Comparison of ENCODE assay signal across 2 cellular contexts in the genomic region with DNA sequence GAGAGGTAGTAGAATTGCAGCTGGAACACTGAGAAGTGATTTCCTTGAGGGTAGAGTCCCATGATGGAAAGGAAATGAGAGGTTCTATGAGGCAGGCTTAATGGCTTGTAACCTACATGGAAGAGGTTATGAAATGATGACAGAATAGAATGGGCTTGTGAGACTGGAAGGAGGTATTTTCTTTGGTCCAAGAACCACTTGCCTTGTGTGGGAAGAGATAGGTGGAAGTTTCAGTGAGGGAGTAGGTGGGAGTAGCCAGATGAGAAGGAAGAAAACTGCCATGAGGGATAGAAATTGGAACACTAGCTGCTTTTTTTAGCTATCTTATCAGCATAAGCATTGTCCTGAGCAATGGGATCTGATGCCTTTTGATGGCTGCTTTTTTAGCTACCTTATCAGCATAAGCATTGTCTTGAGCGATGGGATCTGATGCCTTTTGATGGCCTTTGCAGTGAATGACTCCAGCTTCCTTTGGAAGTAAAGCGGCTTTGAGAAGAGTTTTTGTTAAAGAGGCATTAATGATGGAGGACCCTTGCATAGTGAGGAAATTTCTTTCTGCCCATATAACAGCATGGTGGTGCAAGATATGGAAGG.
TF ChIP-seq lines count a peak whose summit lies in the region.

No MANE protein-coding gene starts in this region.

TF ChIP-seq in GM23338, 12 proteins besides CTCF, POLR2A, EP300 and RAD21:
- TF ChIP-seq NANOG (IDR thresholded peaks at IDR 0.05; ENCODE audit: borderline replicate concordance), result peak; percentile 96
- TF ChIP-seq, protein P1, sequence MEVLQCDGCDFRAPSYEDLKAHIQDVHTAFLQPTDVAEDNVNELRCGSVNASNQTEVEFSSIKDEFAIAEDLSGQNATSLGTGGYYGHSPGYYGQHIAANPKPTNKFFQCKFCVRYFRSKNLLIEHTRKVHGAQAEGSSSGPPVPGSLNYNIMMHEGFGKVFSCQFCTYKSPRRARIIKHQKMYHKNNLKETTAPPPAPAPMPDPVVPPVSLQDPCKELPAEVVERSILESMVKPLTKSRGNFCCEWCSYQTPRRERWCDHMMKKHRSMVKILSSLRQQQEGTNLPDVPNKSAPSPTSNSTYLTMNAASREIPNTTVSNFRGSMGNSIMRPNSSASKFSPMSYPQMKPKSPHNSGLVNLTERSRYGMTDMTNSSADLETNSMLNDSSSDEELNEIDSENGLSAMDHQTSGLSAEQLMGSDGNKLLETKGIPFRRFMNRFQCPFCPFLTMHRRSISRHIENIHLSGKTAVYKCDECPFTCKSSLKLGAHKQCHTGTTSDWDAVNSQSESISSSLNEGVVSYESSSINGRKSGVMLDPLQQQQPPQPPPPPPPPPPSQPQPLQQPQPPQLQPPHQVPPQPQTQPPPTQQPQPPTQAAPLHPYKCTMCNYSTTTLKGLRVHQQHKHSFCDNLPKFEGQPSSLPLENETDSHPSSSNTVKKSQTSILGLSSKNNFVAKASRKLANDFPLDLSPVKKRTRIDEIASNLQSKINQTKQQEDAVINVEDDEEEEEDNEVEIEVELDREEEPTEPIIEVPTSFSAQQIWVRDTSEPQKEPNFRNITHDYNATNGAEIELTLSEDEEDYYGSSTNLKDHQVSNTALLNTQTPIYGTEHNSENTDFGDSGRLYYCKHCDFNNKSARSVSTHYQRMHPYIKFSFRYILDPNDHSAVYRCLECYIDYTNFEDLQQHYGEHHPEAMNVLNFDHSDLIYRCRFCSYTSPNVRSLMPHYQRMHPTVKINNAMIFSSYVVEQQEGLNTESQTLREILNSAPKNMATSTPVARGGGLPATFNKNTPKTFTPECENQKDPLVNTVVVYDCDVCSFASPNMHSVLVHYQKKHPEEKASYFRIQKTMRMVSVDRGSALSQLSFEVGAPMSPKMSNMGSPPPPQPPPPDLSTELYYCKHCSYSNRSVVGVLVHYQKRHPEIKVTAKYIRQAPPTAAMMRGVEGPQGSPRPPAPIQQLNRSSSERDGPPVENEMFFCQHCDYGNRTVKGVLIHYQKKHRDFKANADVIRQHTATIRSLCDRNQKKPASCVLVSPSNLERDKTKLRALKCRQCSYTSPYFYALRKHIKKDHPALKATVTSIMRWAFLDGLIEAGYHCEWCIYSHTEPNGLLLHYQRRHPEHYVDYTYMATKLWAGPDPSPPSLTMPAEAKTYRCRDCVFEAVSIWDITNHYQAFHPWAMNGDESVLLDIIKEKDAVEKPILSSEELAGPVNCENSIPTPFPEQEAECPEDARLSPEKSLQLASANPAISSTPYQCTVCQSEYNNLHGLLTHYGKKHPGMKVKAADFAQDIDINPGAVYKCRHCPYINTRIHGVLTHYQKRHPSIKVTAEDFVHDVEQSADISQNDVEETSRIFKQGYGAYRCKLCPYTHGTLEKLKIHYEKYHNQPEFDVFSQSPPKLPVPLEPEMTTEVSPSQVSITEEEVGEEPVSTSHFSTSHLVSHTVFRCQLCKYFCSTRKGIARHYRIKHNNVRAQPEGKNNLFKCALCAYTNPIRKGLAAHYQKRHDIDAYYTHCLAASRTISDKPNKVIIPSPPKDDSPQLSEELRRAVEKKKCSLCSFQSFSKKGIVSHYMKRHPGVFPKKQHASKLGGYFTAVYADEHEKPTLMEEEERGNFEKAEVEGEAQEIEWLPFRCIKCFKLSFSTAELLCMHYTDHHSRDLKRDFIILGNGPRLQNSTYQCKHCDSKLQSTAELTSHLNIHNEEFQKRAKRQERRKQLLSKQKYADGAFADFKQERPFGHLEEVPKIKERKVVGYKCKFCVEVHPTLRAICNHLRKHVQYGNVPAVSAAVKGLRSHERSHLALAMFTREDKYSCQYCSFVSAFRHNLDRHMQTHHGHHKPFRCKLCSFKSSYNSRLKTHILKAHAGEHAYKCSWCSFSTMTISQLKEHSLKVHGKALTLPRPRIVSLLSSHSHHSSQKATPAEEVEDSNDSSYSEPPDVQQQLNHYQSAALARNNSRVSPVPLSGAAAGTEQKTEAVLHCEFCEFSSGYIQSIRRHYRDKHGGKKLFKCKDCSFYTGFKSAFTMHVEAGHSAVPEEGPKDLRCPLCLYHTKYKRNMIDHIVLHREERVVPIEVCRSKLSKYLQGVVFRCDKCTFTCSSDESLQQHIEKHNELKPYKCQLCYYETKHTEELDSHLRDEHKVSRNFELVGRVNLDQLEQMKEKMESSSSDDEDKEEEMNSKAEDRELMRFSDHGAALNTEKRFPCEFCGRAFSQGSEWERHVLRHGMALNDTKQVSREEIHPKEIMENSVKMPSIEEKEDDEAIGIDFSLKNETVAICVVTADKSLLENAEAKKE (CRISPR knock-in tag; IDR thresholded peaks at IDR 0.05), result 0 out of 2 replicates have a peak, but pooled peaks have one; percentile 9
- TF ChIP-seq CREB1 (CRISPR knock-in tag; IDR thresholded peaks at IDR 0.05; ENCODE audit: low read depth), result peak; percentile 35; the same call in 1 of the 2 replicates

TF ChIP-seq in H1, 55 proteins besides CTCF, POLR2A, EP300 and RAD21:
- peak; percentile 82 for TF ChIP-seq NANOG (IDR thresholded peaks at IDR 0.05; ENCODE audit: insufficient read depth, low read depth, low read length, poor library complexity, severe bottlenecking)
